ENCODE assay signal across 14 cellular contexts in genomic region chr22:33747576-33748180, GRCh38.
DNase-seq lines count a peak whose midpoint lies in the region; ATAC-seq and TF ChIP-seq lines count a peak whose summit lies in the region.
"Had no signal": no experiment of that assay in that cellular context is flagged by ENCODE, and none has a peak within 500 bp of the region (broad histone marks: within the 10 kb centered on the region; RNA-seq: fewer than 3 reads in every experiment).

No MANE protein-coding gene starts in this region.

- no peak; the same call in 1 of the 2 replicates for TF ChIP-seq CTCF in MM.1S (IDR thresholded peaks at IDR 0.05; ENCODE audit: low read length)
- peak; percentile 3 for TF ChIP-seq CTCF in kidney epithelial cell (IDR thresholded peaks at IDR 0.05; ENCODE audit: insufficient read depth, low read length, poor library complexity, severe bottlenecking)

- no peak overlapping the region for H3K9ac ChIP-seq in MM.1S (ENCODE audit: low read length)
- H3K9ac ChIP-seq: BLaER1 had no signal

- no peaks in the 10 kb centered on the region for H3K4me1 ChIP-seq in MM.1S (ENCODE audit: low read length)
- H3K4me1 ChIP-seq: suprapubic skin had no signal

- H3K9me3 ChIP-seq in MM.1S (replicated peaks; ENCODE audit: insufficient read depth, low read length), result no peaks in the 10 kb centered on the region
- H3K9me3 ChIP-seq: BLaER1, suprapubic skin had no signal

- DNase-seq in DMS79 (lab: John Stamatoyannopoulos, UW) (peak; percentile 54), MM.1S (peak; percentile 7), NCI-H510A treated with DMSO at 0.1 percent for 48 hours (lab: John Stamatoyannopoulos, UW) (peak; percentile 33), kidney epithelial cell (ENCODE audit: low read depth) (no peak), NOMO-1 (lab: John Stamatoyannopoulos, UW; ENCODE audit: unreplicated experiment in 2 of 2) (no peak), T-cell (no peak), amniotic stem cell (lab: John Stamatoyannopoulos, UW) (no peak), globus pallidus (ENCODE audit: low spot score) (no peak)
- DNase-seq: activated CD4-positive, alpha-beta T cell treated with anti-CD3 and anti-CD28 coated beads for 1 hour; islet precursor cell; NK-92 treated with Interleukin-12 subunit alpha and Interleukin-12 subunit beta, amount 100 ng/mL, for 24 hours had no signal

- H3K27me3 ChIP-seq in MM.1S (replicated peaks; ENCODE audit: insufficient read depth, low read length), result no peaks in the 10 kb centered on the region
- no peaks in the 10 kb centered on the region for H3K27me3 ChIP-seq in kidney epithelial cell (ENCODE audit: control insufficient read depth, insufficient read depth, low read length)
- H3K27me3 ChIP-seq: BLaER1, suprapubic skin had no signal

- H3K4me2 ChIP-seq in MM.1S (ENCODE audit: low read depth, low read length), result no peak overlapping the region

- H3F3A ChIP-seq in MM.1S (ENCODE audit: insufficient read depth, low read length), result no peaks in the 10 kb centered on the region

- CTCF ChIA-PET in T-cell (lab: Charles Lee), result no interaction called here

- no peak overlapping the region for H3K4me3 ChIP-seq in MM.1S (ENCODE audit: low read length)
- no peak overlapping the region for H3K4me3 ChIP-seq in kidney epithelial cell (ENCODE audit: low read depth, low read length)
- H3K4me3 ChIP-seq: BLaER1, K562, suprapubic skin had no signal

- H3K79me2 ChIP-seq in MM.1S (ENCODE audit: low read length), result peaks cover 69% of the 10 kb centered on the region

- no peaks in the 10 kb centered on the region for H4K20me1 ChIP-seq in MM.1S (ENCODE audit: insufficient read depth, low read length)
- H4K20me1 ChIP-seq: BLaER1 had no signal

- H3K4me3 Mint-ChIP-seq in T-cell, result no peak overlapping the region

- POLR2A ChIA-PET in T-cell (lab: Charles Lee), result no interaction called here

- no peaks in the 10 kb centered on the region for H3K36me3 ChIP-seq in MM.1S (replicated peaks; ENCODE audit: insufficient read depth, low read length)
- H3K36me3 ChIP-seq in kidney epithelial cell (ENCODE audit: control insufficient read depth, insufficient read depth, low read length), result no peaks in the 10 kb centered on the region

- no peak for ATAC-seq in T-cell (replicated peaks in 1 of 4)
- ATAC-seq: K562 had no signal

- no peaks in the 10 kb centered on the region for H3K36me3 Mint-ChIP-seq in T-cell

- H3K4me1 Mint-ChIP-seq in T-cell, result no peaks in the 10 kb centered on the region

- no peak overlapping the region for H3K27ac ChIP-seq in MM.1S (ENCODE audit: low read length)
- H3K27ac ChIP-seq: BLaER1, suprapubic skin had no signal

- H3K27ac Mint-ChIP-seq in T-cell, result no peak overlapping the region

- no peaks in the 10 kb centered on the region for H3K9me2 ChIP-seq in MM.1S (replicated peaks; ENCODE audit: insufficient read depth, low read length)

- H2AFZ ChIP-seq in MM.1S (ENCODE audit: low read length), result no peak overlapping the region

- no peaks in the 10 kb centered on the region for H3K27me3 Mint-ChIP-seq in T-cell

- H3K9me3 Mint-ChIP-seq in T-cell, result peaks cover 4 to 22% (median 7%) of the 10 kb centered on the region in 3 donors

Comparison
In these comparisons a context has a peak if more than half of its experiments do, and no peak if none do; other contexts are left out.
1. DNase-seq: peak in DMS79 (single experiment), MM.1S (single experiment) and NCI-H510A treated with DMSO at 0.1 percent for 48 hours (single experiment); none in kidney epithelial cell (single experiment), NOMO-1 (0 of 2), T-cell (0 of 34), amniotic stem cell (single experiment) and globus pallidus (single experiment).